ENCODE assay signal across 8 cellular contexts in genomic region chr5:72847439-72847838, GRCh38. TPM values are rescaled to one million over a fixed set of nuclear protein-coding genes. Genes with fewer than 3 reads are reported as not detected.
DNase-seq lines count a peak whose midpoint lies in the region; ATAC-seq and TF ChIP-seq lines count a peak whose summit lies in the region.

No MANE protein-coding gene starts in this region.

- no peak overlapping the region for H3K27ac ChIP-seq in endodermal cell (ENCODE audit: low read depth, low read length)
- no peak overlapping the region for H3K27ac ChIP-seq in ovary

- H3K4me1 ChIP-seq in endodermal cell (ENCODE audit: control insufficient read depth, insufficient read depth, low read length) (no peaks in the 10 kb centered on the region), ovary (ENCODE audit: insufficient read depth) (peaks cover 7% of the 10 kb centered on the region)

- BruUV-seq in Calu3 (replicated peaks; lab: Mats Ljungman, UMichigan), result no TSS peak

- peaks cover 42% of the 10 kb centered on the region for H3K4me1 Mint-ChIP-seq in Calu3 (ENCODE audit: low read depth, unreplicated experiment)
- peaks cover 32% of the 10 kb centered on the region for H3K4me1 Mint-ChIP-seq in endodermal cell

- H3K27me3 ChIP-seq in endodermal cell (ENCODE audit: control insufficient read depth, insufficient read depth, low read length, poor library complexity, severe bottlenecking) (no peaks in the 10 kb centered on the region), ovary (no peaks in the 10 kb centered on the region)

- H3K4me3 ChIP-seq in endodermal cell (ENCODE audit: low read length), result peak overlapping the region; percentile 89
- peak overlapping the region; percentile 80 for H3K4me3 ChIP-seq in ovary

- H3K4me3 Mint-ChIP-seq in Calu3 (ENCODE audit: low read depth, unreplicated experiment) (peak overlapping the region; percentile 100), endodermal cell (peak overlapping the region; percentile 99)

- TF ChIP-seq CTCF in Calu3 (IDR thresholded peaks at IDR 0.05; ENCODE audit: unreplicated experiment) (no peak), endodermal cell (conservative IDR thresholded peaks at IDR 0.05) (no peak), ovary (IDR thresholded peaks at IDR 0.05) (no peak)

- H3K9me3 ChIP-seq in endodermal cell (ENCODE audit: control insufficient read depth, low read length) (no peaks in the 10 kb centered on the region), ovary (no peaks in the 10 kb centered on the region)

- no peak for TF ChIP-seq EP300 in ovary (IDR thresholded peaks at IDR 0.05)

- CTCF ChIA-PET in Calu3 (lab: Charles Lee), result interaction anchor here (0.5 to 0.7 kb wide), 2 partner anchors 30 to 145 kb away, joined by 3 read pairs; no protein-coding TSS in a partner anchor

- 13% methylated on average over 2 of the region's 3 CpGs; no CpG with 5 or more reads in 1 of the 2 experiments for whole genome bisulfite sequencing in endodermal cell (ENCODE audit: insufficient coverage in 1 of 2, insufficient read length in 1 of 2), 2 experiments
- 4 to 5% (median 4%) methylated on average over 3 of the region's 3 CpGs for WGBS in ovary, 3 donors

- ATAC-seq in HG03108 (IDR thresholded peaks at IDR 0.05; ENCODE audit: unreplicated experiment), result no peak
- no peak for ATAC-seq in HG03442 (IDR thresholded peaks at IDR 0.05; ENCODE audit: unreplicated experiment)

- no peak for TF ChIP-seq POLR2A in ovary (IDR thresholded peaks at IDR 0.05)

- no peaks in the 10 kb centered on the region for H3K9me3 Mint-ChIP-seq in Calu3 (ENCODE audit: low read depth, unreplicated experiment)
- no peaks in the 10 kb centered on the region for H3K9me3 Mint-ChIP-seq in endodermal cell

- no peaks in the 10 kb centered on the region for H3K27me3 Mint-ChIP-seq in Calu3 (ENCODE audit: unreplicated experiment)
- no peaks in the 10 kb centered on the region for H3K27me3 Mint-ChIP-seq in endodermal cell (ENCODE audit: insufficient read depth)

- H3K36me3 ChIP-seq in endodermal cell (ENCODE audit: control insufficient read depth, insufficient read depth, low read length) (peaks cover 17% of the 10 kb centered on the region), ovary (no peaks in the 10 kb centered on the region)

- peaks cover 39% of the 10 kb centered on the region for H3K36me3 Mint-ChIP-seq in Calu3 (ENCODE audit: insufficient read depth, unreplicated experiment)
- H3K36me3 Mint-ChIP-seq in endodermal cell (ENCODE audit: low read depth), result peaks cover 8% of the 10 kb centered on the region

- H3K27ac Mint-ChIP-seq in Calu3 (ENCODE audit: unreplicated experiment) (peak overlapping the region; percentile 10), endodermal cell (no peak overlapping the region)

- intact Hi-C loops in Calu3 (cut with micrococcal nuclease; ENCODE audit: unreplicated experiment) (loop anchor here (10.0 kb wide), 2 partner anchors 233 to 483 kb away; no protein-coding TSS in a partner anchor), ovary (cut with DNase I) (no loop called here)

- DNase-seq in Calu3 (no peak), OCI-M1 (lab: John Stamatoyannopoulos, UW) (peak; percentile 17), endodermal cell (no peak), ovary (no peak), retina (no peak)
- no peak for DNase-seq in effector CD4-positive, alpha-beta T cell

- peak overlapping the region; percentile 95 for H3K9ac ChIP-seq in endodermal cell (ENCODE audit: extremely low read depth, low read length, poor library complexity, severe bottlenecking)

RNA-seq across cellular contexts. Expression of gene TNPO1, which starts 31.0 kb away (rescaled TPM):
- 138 TPM in 2 replicates for total RNA-seq in Calu3 (2022)
- total RNA-seq in endodermal cell, result 100 to 1,000 TPM; 133 to 141 TPM
- polyA plus RNA-seq in endodermal cell (2013, experiment 1 of 2), result 144 TPM
- polyA plus RNA-seq in endodermal cell (2013, experiment 2 of 2), result 144 TPM
- 10 to 100 TPM; 48.6 to 99.3 (median 77.8) TPM for total RNA-seq in ovary
- polyA plus RNA-seq in ovary, result 10 to 100 TPM; 14.9 to 44.2 TPM
